Comparison of ENCODE assay signal across 20 cellular contexts in the genomic region with DNA sequence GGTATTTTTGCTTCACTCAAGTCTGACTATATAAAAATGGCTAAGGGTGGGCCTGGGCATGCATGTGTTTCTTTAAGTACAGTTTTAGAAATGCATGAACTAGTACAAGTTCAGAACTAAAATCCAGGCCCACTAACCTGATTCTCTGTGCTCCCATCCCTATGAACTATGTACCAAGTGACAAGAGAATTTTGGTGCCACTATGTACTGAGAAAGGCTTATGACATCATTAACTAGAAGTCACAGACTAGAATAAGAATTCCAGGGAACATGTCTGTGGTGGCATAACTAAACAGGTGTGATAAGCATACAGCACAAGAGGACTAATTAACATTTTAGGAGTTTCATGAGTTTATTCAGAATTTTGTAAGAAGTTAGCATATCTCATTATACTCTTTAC. TPM values are rescaled to one million over a fixed set of nuclear protein-coding genes. Genes with fewer than 3 reads are reported as not detected.
DNase-seq lines count a peak whose midpoint lies in the region; ATAC-seq, FAIRE-seq and TF ChIP-seq lines count a peak whose summit lies in the region.
"Had no signal": no experiment of that assay in that cellular context is flagged by ENCODE, and none has a peak within 500 bp of the region (broad histone marks: within the 10 kb centered on the region; RNA-seq: fewer than 3 reads in every experiment).

No MANE protein-coding gene starts in this region.

- TF ChIP-seq RAD21 in HepG2 (CRISPR knock-in tag; IDR thresholded peaks at IDR 0.05), result no peak

- intact Hi-C loops in MCF 10A (cut with micrococcal nuclease), result no loop called here
- intact Hi-C loops in mammary epithelial cell (cut with micrococcal nuclease), result loop anchor here (5.0 kb wide), 1 partner anchor 246 kb away; no protein-coding TSS in a partner anchor
- intact Hi-C loops in HepG2 (cut with micrococcal nuclease; ENCODE audit: unreplicated experiment), result no loop called here
- intact Hi-C loops in right lobe of liver (cut with DNase I), result no loop called here

- ATAC-seq in HepG2, result no peak
- ATAC-seq in right lobe of liver, result no peak

- peaks cover 20% of the 10 kb centered on the region for H3K4me1 Mint-ChIP-seq in MCF 10A (ENCODE audit: insufficient read depth, unreplicated experiment)
- H3K4me1 Mint-ChIP-seq: CD4-positive, alpha-beta memory T cell had no signal

- H3K4me3 Mint-ChIP-seq in MCF 10A (ENCODE audit: unreplicated experiment), result no peak overlapping the region
- H3K4me3 Mint-ChIP-seq: CD4-positive, alpha-beta memory T cell; HFFc6 had no signal

- H3K4me2 ChIP-seq in mammary epithelial cell (ENCODE audit: insufficient read depth, low read depth, low read length) (no peak overlapping the region), HepG2 (ENCODE audit: low read depth, low read length) (no peak overlapping the region), osteoblast (ENCODE audit: insufficient read depth, low read length) (no peak overlapping the region)

- peak overlapping the region; percentile 23 for H3K27ac Mint-ChIP-seq in MCF 10A (ENCODE audit: low read depth, unreplicated experiment)

- H2AFZ ChIP-seq in mammary epithelial cell (ENCODE audit: low read depth, low read length) (no peak overlapping the region), HepG2 (ENCODE audit: low read length) (no peak overlapping the region), osteoblast (ENCODE audit: low read length) (no peak overlapping the region)

- TF ChIP-seq POLR2A in HepG2 (IDR thresholded peaks at IDR 0.05; ENCODE audit: insufficient read depth in 1 of 2, low read depth in 2 of 2, low read length in 2 of 2) (no peak), right lobe of liver (IDR thresholded peaks at IDR 0.05) (no peak)

- no peak for TF ChIP-seq EP300 in HepG2 (IDR thresholded peaks at IDR 0.05; ENCODE audit: low read depth in 2 of 2, low read length in 2 of 2)
- no peak for TF ChIP-seq EP300 in HepG2 (CRISPR knock-in tag; IDR thresholded peaks at IDR 0.05; ENCODE audit: borderline replicate concordance)

- no peaks in the 10 kb centered on the region for H3K36me3 ChIP-seq in mammary epithelial cell (ENCODE audit: insufficient read depth, low read length)
- H3K36me3 ChIP-seq in HepG2 (replicated peaks in 1 of 2; ENCODE audit: control insufficient read depth in 1 of 2, insufficient read depth in 2 of 2, low read length in 2 of 2), result no peaks in the 10 kb centered on the region
- no peaks in the 10 kb centered on the region for H3K36me3 ChIP-seq in right lobe of liver
- H3K36me3 ChIP-seq in osteoblast (ENCODE audit: insufficient read depth, low read length), result no peaks in the 10 kb centered on the region
- H3K36me3 ChIP-seq: HAP-1 had no signal

- TF ChIP-seq CTCF in MCF 10A (IDR thresholded peaks at IDR 0.05; ENCODE audit: unreplicated experiment) (no peak), mammary epithelial cell (conservative IDR thresholded peaks at IDR 0.05 in 1 of 2, IDR thresholded peaks at IDR 0.05 in 1 of 2; ENCODE audit: extremely low read depth in 1 of 2, insufficient read depth in 1 of 2, low read depth in 1 of 2, low read length in 2 of 2) (no peak), HepG2 (CRISPR knock-in tag; IDR thresholded peaks at IDR 0.05) (no peak), right lobe of liver (IDR thresholded peaks at IDR 0.05) (no peak), osteoblast (IDR thresholded peaks at IDR 0.05; ENCODE audit: extremely low read depth, low read depth, low read length) (no peak)

- H3K27ac ChIP-seq in mammary epithelial cell (ENCODE audit: insufficient read depth, low read depth, low read length) (no peak overlapping the region), HepG2 (ENCODE audit: extremely low read length, insufficient read depth, low read length) (no peak overlapping the region), right lobe of liver (no peak overlapping the region), epithelial cell of prostate (peak overlapping the region; percentile 51), osteoblast (ENCODE audit: low read depth, low read length) (no peak overlapping the region)

- H3K4me3 ChIP-seq in mammary epithelial cell (replicated peaks in 1 of 3; ENCODE audit: insufficient read depth in 1 of 3, low read depth in 2 of 3, low read length in 3 of 3) (no peak overlapping the region), HepG2 (replicated peaks in 1 of 3; ENCODE audit: insufficient read depth in 1 of 3, low read depth in 2 of 3, low read length in 3 of 3) (no peak overlapping the region), right lobe of liver (no peak overlapping the region), osteoblast (ENCODE audit: insufficient read depth, low read length) (no peak overlapping the region)
- H3K4me3 ChIP-seq: HAP-1 had no signal

- CTCF ChIA-PET in MCF 10A (lab: Yijun Ruan, JAX) (no interaction called here), mammary epithelial cell (lab: Charles Lee; ENCODE audit: low non-redundant PET) (no interaction called here), HepG2 (lab: Yijun Ruan, JAX; ENCODE audit: low intra/inter-chr PET ratio, low total read pairs) (no interaction called here)

- in situ Hi-C loops in mammary epithelial cell (cut with MboI; ENCODE audit: low sequenced_read_pairs in 2 of 2) (no loop called here), HepG2 (cut with HindIII; ENCODE audit: extremely low pct_ligation_motif_present, low pct_unique_long_range_greater_than_20kb) (no loop called here), KBM-7 (cut with MboI; ENCODE audit: low pct_unique_long_range_greater_than_20kb, low sequenced_read_pairs) (no loop called here)

- H3K9me3 ChIP-seq in mammary epithelial cell (replicated peaks; ENCODE audit: insufficient read depth, low read length), result no peaks in the 10 kb centered on the region
- no peaks in the 10 kb centered on the region for H3K9me3 ChIP-seq in HepG2 (ENCODE audit: low read length)
- no peaks in the 10 kb centered on the region for H3K9me3 ChIP-seq in right lobe of liver
- no peaks in the 10 kb centered on the region for H3K9me3 ChIP-seq in osteoblast (ENCODE audit: low read depth, low read length)
- H3K9me3 ChIP-seq: HAP-1 had no signal

- peaks cover 7% of the 10 kb centered on the region for H3K9me3 Mint-ChIP-seq in MCF 10A (ENCODE audit: unreplicated experiment)

- H3K27me3 Mint-ChIP-seq in MCF 10A (ENCODE audit: insufficient read depth, unreplicated experiment), result no peaks in the 10 kb centered on the region
- H3K27me3 Mint-ChIP-seq: CD4-positive, alpha-beta memory T cell had no signal

- peaks cover 6% of the 10 kb centered on the region for H3K36me3 Mint-ChIP-seq in MCF 10A (ENCODE audit: insufficient read depth, unreplicated experiment)
- H3K36me3 Mint-ChIP-seq: CD4-positive, alpha-beta memory T cell had no signal

- DNase-seq in MCF 10A (ENCODE audit: unreplicated experiment), result no peak
- DNase-seq in mammary epithelial cell, result no peak
- no peak for DNase-seq in HepG2 (ENCODE audit: low spot score)
- DNase-seq in right lobe of liver, result no peak
- no peak for DNase-seq in epithelial cell of prostate (ENCODE audit: low read depth, low spot score)
- peak; percentile 26 for DNase-seq in osteoblast (ENCODE audit: insufficient read length, low spot score, missing footprints)
- DNase-seq in KBM-7, result no peak
- DNase-seq in stimulated activated CD4-positive, alpha-beta T cell treated with anti-CD3 and anti-CD28 coated beads, Interleukin-4, amount 100 ng/mL, for 4 hours, result no peak
- DNase-seq: C1 segment of cervical spinal cord; Calu3; CD4-positive, alpha-beta memory T cell; COR-L47; DMS53; DMS79 treated with DMSO at 0.1 percent for 48 hours; GF-D8; GOT3 had no signal

- H3K9ac ChIP-seq in mammary epithelial cell (ENCODE audit: insufficient read depth, low read length) (no peak overlapping the region), HepG2 (ENCODE audit: insufficient read depth, low read depth, low read length) (no peak overlapping the region)

- dilution Hi-C loops in mammary epithelial cell (cut with HindIII; ENCODE audit: low sequenced_read_pairs), result no loop called here

- peaks cover 10% of the 10 kb centered on the region for H3K4me1 ChIP-seq in mammary epithelial cell (ENCODE audit: insufficient read depth, low read length)
- H3K4me1 ChIP-seq in HepG2 (ENCODE audit: insufficient read depth, low read length), result no peaks in the 10 kb centered on the region
- no peaks in the 10 kb centered on the region for H3K4me1 ChIP-seq in right lobe of liver
- no peaks in the 10 kb centered on the region for H3K4me1 ChIP-seq in osteoblast (ENCODE audit: insufficient read depth, low read length)
- H3K4me1 ChIP-seq: HAP-1 had no signal

- no peaks in the 10 kb centered on the region for H4K20me1 ChIP-seq in mammary epithelial cell (ENCODE audit: insufficient read depth, low read length)
- no peaks in the 10 kb centered on the region for H4K20me1 ChIP-seq in HepG2 (ENCODE audit: insufficient read depth, low read length)
- no peaks in the 10 kb centered on the region for H4K20me1 ChIP-seq in osteoblast (ENCODE audit: insufficient read depth, low read length)

- no peak for FAIRE-seq in HepG2 (lab: Jason Lieb, UNC)
- FAIRE-seq: GM12891, H54 had no signal

- no peaks in the 10 kb centered on the region for H3K79me2 ChIP-seq in mammary epithelial cell (ENCODE audit: insufficient read depth, low read length)
- no peaks in the 10 kb centered on the region for H3K79me2 ChIP-seq in HepG2 (ENCODE audit: insufficient read depth, low read length)
- H3K79me2 ChIP-seq in osteoblast (ENCODE audit: insufficient read depth, low read length), result no peaks in the 10 kb centered on the region

- no TSS peak for BruUV-seq in MCF 10A (replicated peaks; lab: Mats Ljungman, UMichigan)
- no TSS peak for BruUV-seq in mammary epithelial cell (replicated peaks; lab: Mats Ljungman, UMichigan)
- BruUV-seq in HepG2 (replicated peaks; lab: Mats Ljungman, UMichigan), result no TSS peak

- H3K27me3 ChIP-seq in mammary epithelial cell (ENCODE audit: insufficient read depth, low read length) (no peaks in the 10 kb centered on the region), HepG2 (ENCODE audit: control insufficient read depth in 1 of 2, insufficient read depth in 2 of 2, low read length in 2 of 2) (no peaks in the 10 kb centered on the region), right lobe of liver (no peaks in the 10 kb centered on the region), osteoblast (ENCODE audit: insufficient read depth, low read length) (no peaks in the 10 kb centered on the region)

- POLR2A ChIA-PET in MCF 10A (lab: Yijun Ruan, JAX), result interaction anchor here (1.0 kb wide), 1 partner anchor 13 kb away, joined by 3 read pairs; no protein-coding TSS in a partner anchor
- POLR2A ChIA-PET in HepG2 (lab: Yijun Ruan, JAX), result no interaction called here

RNA-seq across cellular contexts. Expression of gene TENT5A, which starts 16.1 kb away (rescaled TPM):
- total RNA-seq in MCF 10A (2022), result 2.5 and 3.9 TPM in 2 replicates
- total RNA-seq in mammary epithelial cell, result 1 to 10 TPM; 2.6 to 4.7 TPM
- polyA plus RNA-seq in mammary epithelial cell, result 1.8 TPM
- 1.1 TPM for polyA minus RNA-seq in mammary epithelial cell
- 13.8 and 15.4 TPM in 2 replicates for total RNA-seq in HepG2 (2016; rRNA removed; fragmentation: Illumina TruSeq; extraction: Trizol)
- total RNA-seq in HepG2 (2016; cell fraction: cytosol; rRNA removed; fragmentation: Illumina TruSeq; extraction: Trizol; ENCODE audit: low read depth), result 1.3 TPM in 2 replicates
- 13.2 and 14.6 TPM in 2 replicates for total RNA-seq in HepG2 (2016; cell fraction: insoluble cytoplasmic fraction; rRNA removed; fragmentation: Illumina TruSeq; extraction: Trizol)
- 5.1 and 5.9 TPM in 2 replicates for total RNA-seq in HepG2 (2016; cell fraction: membrane; rRNA removed; fragmentation: Illumina TruSeq; extraction: Trizol)
- 22.7 and 22.9 TPM in 2 replicates for total RNA-seq in HepG2 (2016; cell fraction: nucleus; rRNA removed; fragmentation: Illumina TruSeq; extraction: Trizol)
- polyA plus RNA-seq in HepG2 (2011; rRNA removed), result 4.9 and 8.0 TPM in 2 replicates
- 2.8 and 3.0 TPM in 2 replicates for polyA plus RNA-seq in HepG2 (2011; cell fraction: cytosol; rRNA removed)
- 14.0 and 14.5 TPM in 2 replicates for polyA plus RNA-seq in HepG2 (2011; cell fraction: nucleus; rRNA removed)
- 4.4 and 5.7 TPM in 2 replicates for polyA plus RNA-seq in HepG2 (2012)
- polyA plus RNA-seq in HepG2 (2016; cell fraction: cytosol; fragmentation: Illumina TruSeq; extraction: Trizol; ENCODE audit: low read depth), result 0.22 and 0.33 TPM in 2 replicates
- 7.7 and 8.0 TPM in 2 replicates for polyA plus RNA-seq in HepG2 (2016; cell fraction: insoluble cytoplasmic fraction; fragmentation: Illumina TruSeq; extraction: Trizol; ENCODE audit: low read depth)
- polyA plus RNA-seq in HepG2 (2016; cell fraction: membrane; fragmentation: Illumina TruSeq; extraction: Trizol; ENCODE audit: low read depth), result 1.5 and 1.6 TPM in 2 replicates
- 32.2 and 34.0 TPM in 2 replicates for polyA plus RNA-seq in HepG2 (2016; cell fraction: nucleus; fragmentation: Illumina TruSeq; extraction: Trizol; ENCODE audit: insufficient read depth, low read depth)
- polyA minus RNA-seq in HepG2 (2011; rRNA and poly(A)+ RNA removed; ENCODE audit: low replicate concordance), result 6.6 and 25.8 TPM in 2 replicates
- 6.4 and 7.7 TPM in 2 replicates for polyA minus RNA-seq in HepG2 (2011; cell fraction: cytosol; rRNA and poly(A)+ RNA removed)
- polyA minus RNA-seq in HepG2 (2011; cell fraction: nucleus; rRNA and poly(A)+ RNA removed), result 15.9 and 16.6 TPM in 2 replicates
- 10 to 100 TPM in 2 of 6 experiments, 1 to 10 TPM in 4; 7.7 to 16.9 (median 9.1) TPM for total RNA-seq in right lobe of liver
- total RNA-seq in osteoblast, result 79.6 and 82.9 TPM in 2 replicates
